ENCODE assay signal across 8 cellular contexts in the genomic region with DNA sequence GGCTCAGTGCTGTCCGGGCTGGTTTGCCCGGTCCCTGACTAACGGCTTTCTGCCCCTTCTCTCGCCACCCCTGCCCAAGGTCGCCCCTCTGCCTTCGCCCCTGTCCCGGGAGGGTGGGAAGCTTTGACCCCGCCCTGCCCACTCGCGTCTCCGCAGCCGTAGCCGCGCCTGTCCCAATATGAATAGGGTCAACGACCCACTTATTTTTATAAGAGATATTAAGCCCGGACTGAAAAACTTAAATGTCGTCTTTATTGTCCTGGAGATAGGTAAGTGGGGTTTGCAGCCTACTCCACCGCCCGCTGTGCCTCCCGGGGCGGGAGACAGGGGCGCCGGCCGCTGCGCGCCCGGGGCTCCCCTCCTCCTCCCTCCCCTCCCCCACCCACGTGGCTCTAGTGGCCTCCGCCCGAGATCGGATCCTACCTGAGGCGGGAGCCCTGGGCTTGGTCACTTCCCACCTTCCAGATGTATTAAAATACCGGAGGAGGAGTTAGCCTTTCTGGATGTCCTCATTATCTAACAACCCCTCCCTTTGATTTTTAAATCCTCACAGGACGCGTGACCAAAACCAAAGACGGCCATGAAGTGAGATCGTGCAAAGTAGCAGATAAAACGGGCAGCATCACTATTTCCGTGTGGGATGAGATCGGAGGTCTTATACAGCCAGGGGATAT. TPM values are rescaled to one million over a fixed set of nuclear protein-coding genes. Genes with fewer than 3 reads are reported as not detected.
A peak's percentile ranks its signal among the peaks of the same experiment; 100 is the strongest.
DNase-seq lines count a peak whose midpoint lies in the region; ATAC-seq, FAIRE-seq and TF ChIP-seq lines count a peak whose summit lies in the region.

No MANE protein-coding gene starts in this region.

- H3K27me3 ChIP-seq in K562 (ENCODE audit: control insufficient read depth in 2 of 2, insufficient read depth in 2 of 2, low read length in 2 of 2), result no peaks in the 10 kb centered on the region

- peaks cover 29% of the 10 kb centered on the region for H3K36me3 ChIP-seq in K562 (ENCODE audit: control insufficient read depth, insufficient read depth, low read length)

- no peak for TF ChIP-seq EP300 in K562 (IDR thresholded peaks at IDR 0.05; ENCODE audit: low read length)

- peak overlapping the region; percentile 57 for H2AFZ ChIP-seq in K562 (ENCODE audit: low read depth, low read length)

- peaks cover 3 to 21% of the 10 kb centered on the region in 2 experiments for H3K4me1 ChIP-seq in K562 (replicated peaks in 1 of 2; ENCODE audit: control insufficient read depth in 2 of 2, insufficient read depth in 2 of 2, low read length in 2 of 2)

- DNase-seq in Ammon's horn (ENCODE audit: low spot score), result peak; percentile 12
- peak; percentile 51 for DNase-seq in T-helper 9 cell
- DNase-seq in K562 (ENCODE audit: extremely low read depth in 1 of 4, low spot score in 3 of 4), result peak; percentile 60 to 85 (median 71)
- DNase-seq in islet precursor cell, result peak; percentile 77
- peak; percentile 41 to 69 (median 60) for DNase-seq in stimulated activated CD4-positive, alpha-beta T cell treated with anti-CD3 and anti-CD28 coated beads, Interleukin-1b, Interleukin-23, amount 100 ng/mL, for 24 hours (ENCODE audit: low read depth in 4 of 4, low spot score in 1 of 4)
- DNase-seq in NCI-H774 (lab: John Stamatoyannopoulos, UW), result no peak

- peak; percentile 4 for ATAC-seq in GM19328 (IDR thresholded peaks at IDR 0.05; ENCODE audit: unreplicated experiment)
- ATAC-seq in HG03460 (IDR thresholded peaks at IDR 0.05; ENCODE audit: unreplicated experiment), result peak; percentile 13
- peak; percentile 59 for ATAC-seq in K562

- peak overlapping the region; percentile 90 for H3K4me2 ChIP-seq in K562 (ENCODE audit: insufficient read depth, low read length)

- H3K27ac ChIP-seq in K562 (ENCODE audit: extremely low read depth, low read depth, low read length), result peak overlapping the region; percentile 92

- in situ Hi-C loops in K562 (cut with MboI), result no loop called here

- 0 out of 2 replicates have a peak, but pooled peaks cover 2% of the 10 kb centered on the region for H3K9me3 ChIP-seq in K562 (replicated peaks; ENCODE audit: control insufficient read depth, insufficient read depth, low read depth, low read length)

- WGBS in K562 (ENCODE audit: insufficient coverage, low coverage, missing lambda C conversion rate), result under 1% methylated on average over 20 of the region's 40 CpGs

- CTCF ChIA-PET in K562 (lab: Yijun Ruan, JAX; ENCODE audit: low intra/inter-chr PET ratio), result interaction anchor here (1.1 kb wide), 1 partner anchor 108 kb away, joined by 3 read pairs; no protein-coding TSS in a partner anchor

- intact Hi-C loops in K562 (cut with micrococcal nuclease), result loop anchor here (1.0 kb wide), 1 partner anchor 107 kb away; no protein-coding TSS in a partner anchor

- peak overlapping the region; percentile 88 to 97 for H3K9ac ChIP-seq in K562 (ENCODE audit: insufficient read depth in 1 of 2, low read depth in 2 of 2, low read length in 2 of 2)

- TF ChIP-seq POLR2A in K562 (conservative IDR thresholded peaks at IDR 0.05), result no peak; the same call in 1 of the 2 replicates

- H4K20me1 ChIP-seq in K562 (replicated peaks; ENCODE audit: control insufficient read depth, insufficient read depth, low read length), result no peaks in the 10 kb centered on the region

- FAIRE-seq in K562 (lab: Jason Lieb, UNC), result no peak

- peak overlapping the region; percentile 64 for H3K4me3 ChIP-seq in K562

- TF ChIP-seq RAD21 in K562 (CRISPR knock-in tag; conservative IDR thresholded peaks at IDR 0.05 in 1 of 2, IDR thresholded peaks at IDR 0.05 in 1 of 2), result no peak

- H3K79me2 ChIP-seq in K562 (ENCODE audit: control insufficient read depth, insufficient read depth, low read length), result peaks cover 64% of the 10 kb centered on the region

- POLR2A ChIA-PET in K562 (lab: Yijun Ruan, JAX), result interaction anchor here (0.5 to 4.8 kb wide), 20 partner anchors 9 to 346 kb away, joined by 3 to 23 read pairs (median 6); no protein-coding TSS in a partner anchor

- no peaks in the 10 kb centered on the region for H3K9me1 ChIP-seq in K562 (ENCODE audit: control insufficient read depth, insufficient read depth, low read length)

- TSS peak; percentile 50 for BruUV-seq in K562 (replicated peaks; lab: Mats Ljungman, UMichigan)

- TF ChIP-seq CTCF in K562 (IDR thresholded peaks at IDR 0.05 in 2 of 3, conservative IDR thresholded peaks at IDR 0.05 in 1 of 3; ENCODE audit: insufficient read depth in 2 of 3, low read depth in 1 of 3, low read length in 3 of 3), result no peak

TF ChIP-seq in K562, 482 proteins besides CTCF, POLR2A, EP300 and RAD21 (continues in another document):
- TF ChIP-seq CCNT2 (IDR thresholded peaks at IDR 0.05; ENCODE audit: borderline replicate concordance, extremely low read depth, insufficient read length, low read depth, low read length), result peak; percentile 73
- TF ChIP-seq, protein P1, sequence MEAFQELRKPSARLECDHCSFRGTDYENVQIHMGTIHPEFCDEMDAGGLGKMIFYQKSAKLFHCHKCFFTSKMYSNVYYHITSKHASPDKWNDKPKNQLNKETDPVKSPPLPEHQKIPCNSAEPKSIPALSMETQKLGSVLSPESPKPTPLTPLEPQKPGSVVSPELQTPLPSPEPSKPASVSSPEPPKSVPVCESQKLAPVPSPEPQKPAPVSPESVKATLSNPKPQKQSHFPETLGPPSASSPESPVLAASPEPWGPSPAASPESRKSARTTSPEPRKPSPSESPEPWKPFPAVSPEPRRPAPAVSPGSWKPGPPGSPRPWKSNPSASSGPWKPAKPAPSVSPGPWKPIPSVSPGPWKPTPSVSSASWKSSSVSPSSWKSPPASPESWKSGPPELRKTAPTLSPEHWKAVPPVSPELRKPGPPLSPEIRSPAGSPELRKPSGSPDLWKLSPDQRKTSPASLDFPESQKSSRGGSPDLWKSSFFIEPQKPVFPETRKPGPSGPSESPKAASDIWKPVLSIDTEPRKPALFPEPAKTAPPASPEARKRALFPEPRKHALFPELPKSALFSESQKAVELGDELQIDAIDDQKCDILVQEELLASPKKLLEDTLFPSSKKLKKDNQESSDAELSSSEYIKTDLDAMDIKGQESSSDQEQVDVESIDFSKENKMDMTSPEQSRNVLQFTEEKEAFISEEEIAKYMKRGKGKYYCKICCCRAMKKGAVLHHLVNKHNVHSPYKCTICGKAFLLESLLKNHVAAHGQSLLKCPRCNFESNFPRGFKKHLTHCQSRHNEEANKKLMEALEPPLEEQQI (IDR thresholded peaks at IDR 0.05), result no peak
- TF ChIP-seq POLR3G (IDR thresholded peaks at IDR 0.05; ENCODE audit: extremely low read depth, insufficient read length, insufficient replicate concordance), result no peak
- no peak for TF ChIP-seq ZNF134 (CRISPR knock-in tag; conservative IDR thresholded peaks at IDR 0.05)
- TF ChIP-seq RNF2 (IDR thresholded peaks at IDR 0.05), result no peak
- TF ChIP-seq, protein P2, sequence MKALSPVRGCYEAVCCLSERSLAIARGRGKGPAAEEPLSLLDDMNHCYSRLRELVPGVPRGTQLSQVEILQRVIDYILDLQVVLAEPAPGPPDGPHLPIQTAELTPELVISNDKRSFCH (CRISPR knock-in tag; IDR thresholded peaks at IDR 0.05), result no peak
- TF ChIP-seq, protein P2 (tag; IDR thresholded peaks at IDR 0.05), result no peak
- TF ChIP-seq JUNB (CRISPR knock-in tag; conservative IDR thresholded peaks at IDR 0.05), result no peak
- TF ChIP-seq, protein P3, sequence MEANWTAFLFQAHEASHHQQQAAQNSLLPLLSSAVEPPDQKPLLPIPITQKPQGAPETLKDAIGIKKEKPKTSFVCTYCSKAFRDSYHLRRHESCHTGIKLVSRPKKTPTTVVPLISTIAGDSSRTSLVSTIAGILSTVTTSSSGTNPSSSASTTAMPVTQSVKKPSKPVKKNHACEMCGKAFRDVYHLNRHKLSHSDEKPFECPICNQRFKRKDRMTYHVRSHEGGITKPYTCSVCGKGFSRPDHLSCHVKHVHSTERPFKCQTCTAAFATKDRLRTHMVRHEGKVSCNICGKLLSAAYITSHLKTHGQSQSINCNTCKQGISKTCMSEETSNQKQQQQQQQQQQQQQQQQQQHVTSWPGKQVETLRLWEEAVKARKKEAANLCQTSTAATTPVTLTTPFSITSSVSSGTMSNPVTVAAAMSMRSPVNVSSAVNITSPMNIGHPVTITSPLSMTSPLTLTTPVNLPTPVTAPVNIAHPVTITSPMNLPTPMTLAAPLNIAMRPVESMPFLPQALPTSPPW (CRISPR knock-in tag; IDR thresholded peaks at IDR 0.05), result peak; percentile 61
- TF ChIP-seq RFX1 (IDR thresholded peaks at IDR 0.05), result no peak
- no peak for TF ChIP-seq SETDB1 (IDR thresholded peaks at IDR 0.05; ENCODE audit: low read length)
- TF ChIP-seq SMC3 (conservative IDR thresholded peaks at IDR 0.05; ENCODE audit: insufficient read depth, low read depth, low read length), result no peak
- TF ChIP-seq HDAC8 (tag; IDR thresholded peaks at IDR 0.05), result no peak
- peak; percentile 4 for TF ChIP-seq RBFOX2 (IDR thresholded peaks at IDR 0.05; ENCODE audit: low read depth, low read length)
- no peak for TF ChIP-seq RBBP5 (IDR thresholded peaks at IDR 0.05; ENCODE audit: borderline replicate concordance, insufficient read depth, low read length, poor library complexity, severe bottlenecking)
- TF ChIP-seq ZBTB8A (IDR thresholded peaks at IDR 0.05; ENCODE audit: partially characterized antibody), result no peak
- no peak for TF ChIP-seq MCM2 (IDR thresholded peaks at IDR 0.05; ENCODE audit: low read depth)
- TF ChIP-seq PYGO2 (tag; IDR thresholded peaks at IDR 0.05), result no peak

RNA-seq across cellular contexts. Expression of a gene that starts 0.6 kb away (rescaled TPM):
- total RNA-seq in K562 (2011; cell fraction: chromatin; rRNA removed; ENCODE audit: low replicate concordance), result 68.8 and 169 TPM in 2 replicates
- 39.4 and 41.1 TPM in 2 replicates for total RNA-seq in K562 (2011; cell fraction: nucleolus; rRNA removed)
- total RNA-seq in K562 (2011; cell fraction: nucleoplasm; rRNA removed), result 97.2 and 188 TPM in 2 replicates
- total RNA-seq in K562 (2014; rRNA removed) (18.6 and 20.2 TPM in 2 replicates), K562 (2014; rRNA removed; fragmentation: Illumina TruSeq; extraction: Trizol) (31.6 and 35.8 TPM in 2 replicates), K562 (2015; rRNA removed; fragmentation: Illumina TruSeq; extraction: Trizol) (37.2 and 44.0 TPM in 2 replicates), K562 (2021) (24.5 and 28.1 TPM in 2 replicates)
- polyA plus RNA-seq in K562 (2011; rRNA removed) (20.5 and 22.2 TPM in 2 replicates), K562 (2014; fragmentation: Illumina TruSeq; extraction: Trizol) (15.6 and 17.1 TPM in 2 replicates), K562 (2014; fragmentation: Nextera tagmentation; extraction: Ambion mirVana) (10 to 100 TPM; 12.8 to 14.9 TPM), K562 (2014; rRNA removed) (13.9 and 15.4 TPM in 2 replicates)
- polyA plus RNA-seq in K562 (2011; cell fraction: cytosol; rRNA removed), result 1.8 and 5.1 TPM in 2 replicates
- polyA plus RNA-seq in K562 (2011; cell fraction: nucleus; rRNA removed), result 56.5 and 66.5 TPM in 2 replicates
- polyA plus RNA-seq in K562 (2012), result 10.8 and 12.9 TPM in 2 replicates
- polyA minus RNA-seq in K562 (2011; rRNA and poly(A)+ RNA removed), result 46.2 and 78.7 TPM in 2 replicates
- 11.1 and 11.5 TPM in 2 replicates for polyA minus RNA-seq in K562 (2011; cell fraction: cytosol; rRNA and poly(A)+ RNA removed)
- polyA minus RNA-seq in K562 (2011; cell fraction: nucleus; rRNA and poly(A)+ RNA removed), result 101 and 194 TPM in 2 replicates

Comparison
In these comparisons a context has a peak if more than half of its experiments do, and no peak if none do; other contexts are left out.
1. ATAC-seq: peak in every context shown above with its lines; median percentile 59 in K562; 13 in HG03460; 4 in GM19328.